ENCODE assay signal across 8 cellular contexts in the genomic region with DNA sequence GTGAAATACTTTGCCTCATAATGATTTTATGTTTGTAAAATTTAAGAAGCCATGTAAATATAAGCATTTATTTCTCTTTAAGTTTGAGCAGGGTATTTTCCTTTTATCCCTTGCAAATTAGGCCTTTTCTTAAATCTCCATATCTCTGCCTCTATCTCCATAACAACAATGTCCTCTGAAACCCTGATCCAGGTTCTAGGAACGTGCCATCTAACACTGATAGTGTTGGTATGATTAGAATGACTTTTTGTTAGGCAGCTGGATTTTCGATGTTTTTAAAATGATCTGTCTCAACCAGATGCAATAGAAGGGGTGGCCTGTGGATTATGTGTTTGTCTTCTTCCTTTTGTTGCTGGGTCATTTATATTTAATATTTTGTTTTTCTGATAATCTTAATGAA.
"Had no signal": no experiment of that assay in that cellular context is flagged by ENCODE, and none has a peak within 500 bp of the region (broad histone marks: within the 10 kb centered on the region; RNA-seq: fewer than 3 reads in every experiment).

No MANE protein-coding gene starts in this region.

- ATAC-seq: HepG2, K562 had no signal

- H3K27me3 Mint-ChIP-seq: IgD-negative memory B cell had no signal

- H3K9me3 Mint-ChIP-seq: IgD-negative memory B cell had no signal

- H3K4me3 Mint-ChIP-seq: IgD-negative memory B cell had no signal

- H3K27ac ChIP-seq: HL-60 had no signal

- FAIRE-seq: HepG2, HTR-8/SVneo, K562 had no signal

- H3K4me1 Mint-ChIP-seq: IgD-negative memory B cell had no signal

- H3K27ac Mint-ChIP-seq: IgD-negative memory B cell had no signal

- H3K4me3 ChIP-seq: K562 had no signal

- DNase-seq: IMR-90, KBM-7, KG1 had no signal
